In the genomic region with DNA sequence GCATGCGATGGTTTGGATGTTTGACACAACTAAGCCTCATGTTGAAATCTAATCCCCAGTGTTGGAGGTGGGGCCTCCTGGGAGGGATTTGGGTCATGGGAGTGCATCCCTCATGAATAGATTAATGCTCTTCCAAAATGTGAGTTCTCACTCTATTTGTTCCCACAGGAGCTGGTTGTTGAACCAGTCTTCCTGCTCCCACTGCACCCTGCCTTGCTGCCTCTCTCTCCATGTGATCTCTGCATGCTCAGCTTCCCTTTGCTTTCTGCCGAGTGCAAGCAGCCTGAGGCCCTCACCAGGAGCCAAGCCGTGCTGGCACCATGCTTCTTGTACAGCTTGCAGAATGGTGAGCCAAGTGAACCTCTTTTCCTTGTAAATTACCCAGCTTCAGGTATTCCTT, we compare ENCODE assay signal across 22 cellular contexts.
"Had no signal": no experiment of that assay in that cellular context is flagged by ENCODE, and none has a peak within 500 bp of the region (broad histone marks: within the 10 kb centered on the region; RNA-seq: fewer than 3 reads in every experiment).

No MANE protein-coding gene starts in this region.

- FAIRE-seq: pancreas had no signal

- H3K36me3 ChIP-seq: brain microvascular endothelial cell, colonic mucosa, gastrocnemius medialis, pancreas, right lobe of liver, stomach had no signal

- H3K27ac ChIP-seq: brain microvascular endothelial cell, colonic mucosa, epithelial cell of prostate, gastrocnemius medialis, pancreas, right lobe of liver, stomach had no signal

- DNase-seq: activated CD4-positive, alpha-beta T cell treated with anti-CD3 and anti-CD28 coated beads, Interleukin-2, amount 50 U/mL, for 4 hours; activated effector memory CD4-positive, alpha-beta T cell treated with anti-CD3 and anti-CD28 coated beads, Interleukin-2, amount 50 U/mL, for 16 hours; activated naive CD4-positive, alpha-beta T cell treated with anti-CD3 and anti-CD28 coated beads, Interleukin-2, amount 50 U/mL, for 16 hours; activated T-cell treated with anti-CD3 and anti-CD28 coated beads, Interleukin-2, amount 50 U/mL, for 72 hours; aorta; brain microvascular endothelial cell; colonic mucosa; endodermal cell; gastrocnemius medialis; immature natural killer cell; kidney glomerular epithelial cell; left ventricle myocardium superior; mucosa of descending colon; naive B cell; pancreas; right lobe of liver; stimulated activated CD4-positive, alpha-beta T cell treated with anti-CD3 and anti-CD28 coated beads, Interleukin-4, amount 100 ng/mL, for 1 hour; stomach; T-helper 2 cell; trophoblast cell had no signal

- H3K4me2 ChIP-seq: smooth muscle cell had no signal

- H3K9me3 ChIP-seq: colonic mucosa, gastrocnemius medialis, pancreas had no signal

- H3K4me3 ChIP-seq: colonic mucosa, gastrocnemius medialis, mucosa of descending colon, pancreas, right lobe of liver, smooth muscle cell, stomach had no signal

- H3K27me3 ChIP-seq: brain microvascular endothelial cell, colonic mucosa, gastrocnemius medialis, pancreas, right lobe of liver, stomach had no signal

- ATAC-seq: activated T-cell treated with anti-CD3 and anti-CD28 coated beads, Interleukin-2, amount 50 U/mL, for 72 hours; gastrocnemius medialis; left ventricle myocardium superior; mucosa of descending colon; pancreas; right lobe of liver had no signal

- H3K4me1 ChIP-seq: colonic mucosa, right lobe of liver had no signal
